27 cellular contexts compared by ENCODE assay signal in the genomic region with DNA sequence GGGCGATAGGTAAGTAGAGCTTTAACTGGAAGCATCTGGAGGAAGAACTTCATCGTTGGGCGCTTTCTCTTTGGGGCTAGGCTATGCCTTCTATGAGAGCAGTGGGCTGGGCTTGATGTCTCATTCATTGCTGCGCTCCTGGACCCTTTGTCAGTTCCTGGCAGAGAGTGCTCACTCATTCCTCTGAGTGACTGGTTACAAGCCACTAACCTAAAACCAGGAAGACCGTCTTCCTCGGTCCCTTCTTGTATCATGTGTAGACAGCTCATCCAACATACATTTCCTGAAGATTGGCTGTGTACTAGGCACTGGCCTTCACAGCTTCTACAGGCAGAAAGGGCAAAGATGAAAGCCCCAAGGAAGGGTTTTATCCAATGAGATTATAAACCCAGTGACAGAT. TPM values are rescaled to one million over a fixed set of nuclear protein-coding genes. Genes with fewer than 3 reads are reported as not detected.
DNase-seq lines count a peak whose midpoint lies in the region; ATAC-seq and TF ChIP-seq lines count a peak whose summit lies in the region.
"Had no signal": no experiment of that assay in that cellular context is flagged by ENCODE, and none has a peak within 500 bp of the region (broad histone marks: within the 10 kb centered on the region; RNA-seq: fewer than 3 reads in every experiment).

No MANE protein-coding gene starts in this region.

- no peak overlapping the region for H3K4me3 ChIP-seq in fibroblast of the aortic adventitia (ENCODE audit: low read depth, low read length)
- H3K4me3 ChIP-seq: adrenal gland, cardiac muscle cell, smooth muscle cell, tibial nerve had no signal

- DNase-seq in AG08395 (ENCODE audit: low spot score) (peak; percentile 40), NCI-H226 (peak; percentile 81), astrocyte of the hippocampus (ENCODE audit: low read depth, low spot score) (peak; percentile 26), fibroblast of the aortic adventitia (ENCODE audit: low read depth) (peak; percentile 50), OCI-M2 (lab: John Stamatoyannopoulos, UW; ENCODE audit: unreplicated experiment) (no peak), nucleus accumbens (lab: John Stamatoyannopoulos, UW) (no peak), GOT3 (lab: John Stamatoyannopoulos, UW) (no peak)
- DNase-seq: activated B cell treated with CpG ODN at 0.5 μM for 24 hours; activated CD8-positive, alpha-beta memory T cell treated with anti-CD3 and anti-CD28 coated beads, Interleukin-2, amount 10 ng/mL, durations not matched to agents 7 days and 5 days; activated naive CD4-positive, alpha-beta T cell treated with Interleukin-2 at 50 U/mL for 16 hours; activated T-cell treated with anti-CD3 and anti-CD28 coated beads, Interleukin-2, amount 50 U/mL, for 72 hours; adrenal gland; DMS153; GDM1; islet precursor cell; left ventricle myocardium superior; midbrain; naive thymus-derived CD4-positive, alpha-beta T cell; NCI-H1694; stimulated activated CD4-positive, alpha-beta T cell treated with anti-CD3 and anti-CD28 coated beads, Interleukin-2, amount 100 ng/mL, for 24 hours; SW 1271; T-helper 9 cell had no signal

- TF ChIP-seq CTCF in fibroblast of the aortic adventitia (IDR thresholded peaks at IDR 0.05; ENCODE audit: insufficient read depth, low read length): no peak

- no peak for ATAC-seq in GM19397 (IDR thresholded peaks at IDR 0.05; ENCODE audit: unreplicated experiment)
- ATAC-seq: activated CD8-positive, alpha-beta memory T cell treated with anti-CD3 and anti-CD28 coated beads, Interleukin-2, amount 10 ng/mL, durations not matched to agents 7 days and 5 days; activated T-cell treated with anti-CD3 and anti-CD28 coated beads, Interleukin-2, amount 50 U/mL, for 72 hours; left ventricle myocardium superior; naive thymus-derived CD4-positive, alpha-beta T cell; Panc1 had no signal

RNA-seq across cellular contexts. Expression of a gene that starts 6.4 kb away (rescaled TPM):
- total RNA-seq in fibroblast of the aortic adventitia (ENCODE audit: low replicate concordance): 21.5 and 35.2 TPM in 2 replicates

RNA-seq across cellular contexts. Expression of a gene that starts 6.7 kb away (rescaled TPM):
- 63.5 and 108 TPM in 2 replicates for total RNA-seq in fibroblast of the aortic adventitia (ENCODE audit: low replicate concordance)

RNA-seq across cellular contexts. Expression of a gene that starts 39.7 kb away (rescaled TPM):
- total RNA-seq in fibroblast of the aortic adventitia (ENCODE audit: low replicate concordance): 13.6 and 26.2 TPM in 2 replicates

RNA-seq across cellular contexts. Expression of a gene that starts 40.1 kb away (rescaled TPM):
- total RNA-seq in fibroblast of the aortic adventitia (ENCODE audit: low replicate concordance): 13.5 and 34.9 TPM in 2 replicates

RNA-seq across cellular contexts. Expression of a gene that starts 57.8 kb away (rescaled TPM):
- total RNA-seq in fibroblast of the aortic adventitia (ENCODE audit: low replicate concordance): 23.5 and 27.9 TPM in 2 replicates

Comparison
In these comparisons a context has a peak if more than half of its experiments do, and no peak if none do; other contexts are left out.
1. DNase-seq: peak in AG08395 (single experiment), NCI-H226 (single experiment), astrocyte of the hippocampus (single experiment) and fibroblast of the aortic adventitia (single experiment); none in OCI-M2 (single experiment), nucleus accumbens (0 of 56) and GOT3 (single experiment).